In the genomic region with DNA sequence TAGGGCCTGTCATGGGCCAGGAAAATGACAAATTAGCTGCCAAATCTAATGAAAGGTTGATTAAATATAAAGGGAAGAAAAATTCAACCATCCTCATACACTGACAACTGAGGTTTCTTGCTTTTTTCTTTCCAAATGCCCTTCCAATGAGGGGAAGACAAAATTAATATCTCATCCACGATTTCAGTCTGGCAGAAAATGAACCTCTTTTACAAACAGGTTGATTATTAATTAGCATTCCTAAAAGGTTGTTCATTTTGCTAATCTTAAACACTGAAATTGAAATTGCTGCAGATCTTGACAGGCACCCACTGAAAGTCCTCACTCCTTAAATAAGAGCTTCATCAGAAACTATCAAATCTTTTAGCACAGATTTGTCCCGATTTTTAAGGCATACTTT, we compare ENCODE assay signal across 31 cellular contexts. TPM values are rescaled to one million over a fixed set of nuclear protein-coding genes. Genes with fewer than 3 reads are reported as not detected.
"Had no signal": no experiment of that assay in that cellular context is flagged by ENCODE, and none has a peak within 500 bp of the region (broad histone marks: within the 10 kb centered on the region; RNA-seq: fewer than 3 reads in every experiment).

No MANE protein-coding gene starts in this region.

- ATAC-seq: activated CD4-positive, alpha-beta T cell treated with anti-CD3 and anti-CD28 coated beads for 36 hours; activated CD8-positive, alpha-beta memory T cell treated with anti-CD3 and anti-CD28 coated beads, Interleukin-2, amount 10 ng/mL, durations not matched to agents 7 days and 5 days; activated CD8-positive, alpha-beta T cell treated with anti-CD3 and anti-CD28 coated beads, Interleukin-2, amount 10 ng/mL, durations not matched to agents 7 days and 5 days; activated naive CD8-positive, alpha-beta T cell treated with anti-CD3 and anti-CD28 coated beads, Interleukin-2, amount 50 U/mL, for 24 hours; gastrocnemius medialis had no signal

- H3K4me3 ChIP-seq: adrenal gland, coronary artery, dorsolateral prefrontal cortex, esophagus muscularis mucosa, gastrocnemius medialis had no signal

- H3K36me3 ChIP-seq: adrenal gland, esophagus muscularis mucosa, gastrocnemius medialis had no signal

- H3K9me3 ChIP-seq: adrenal gland, esophagus muscularis mucosa, gastrocnemius medialis had no signal

- H3K27ac ChIP-seq: adrenal gland, coronary artery, dorsolateral prefrontal cortex, esophagus muscularis mucosa, foreskin keratinocyte, gastrocnemius medialis had no signal

- DNase-seq: activated CD4-positive, alpha-beta memory T cell treated with anti-CD3 and anti-CD28 coated beads for 36 hours; activated CD4-positive, alpha-beta T cell treated with anti-CD3 and anti-CD28 coated beads for 36 hours; activated CD4-positive, alpha-beta T cell treated with anti-CD3 and anti-CD28 coated beads, Interleukin-2, amount 10 ng/mL, durations not matched to agents 24 days and 14 days; activated CD4-positive, CD25-positive, alpha-beta regulatory T cell; activated CD4-positive, CD25-positive, alpha-beta regulatory T cell treated with anti-CD3 and anti-CD28 coated beads, Interleukin-2, amount 50 U/mL, for 72 hours; activated CD8-positive, alpha-beta memory T cell treated with anti-CD3 and anti-CD28 coated beads, Interleukin-2, amount 10 ng/mL, durations not matched to agents 7 days and 5 days; activated CD8-positive, alpha-beta memory T cell treated with anti-CD3 and anti-CD28 coated beads, Interleukin-2, amount 50 U/mL, for 4 hours; activated CD8-positive, alpha-beta T cell treated with anti-CD3 and anti-CD28 coated beads, Interleukin-2, amount 10 ng/mL, durations not matched to agents 7 days and 5 days; activated effector memory CD4-positive, alpha-beta T cell treated with anti-CD3 and anti-CD28 coated beads, Interleukin-2, amount 50 U/mL, for 16 hours; activated naive CD4-positive, alpha-beta T cell treated with anti-CD3 and anti-CD28 coated beads for 36 hours; activated naive CD8-positive, alpha-beta T cell treated with anti-CD3 and anti-CD28 coated beads for 36 hours; activated naive CD8-positive, alpha-beta T cell treated with anti-CD3 and anti-CD28 coated beads, Interleukin-2, amount 50 U/mL, for 24 hours; activated T-cell treated with anti-CD3 and anti-CD28 coated beads, Interleukin-2, amount 50 U/mL, for 1 hour; activated T-cell treated with anti-CD3 and anti-CD28 coated beads, Interleukin-2, amount 50 U/mL, for 48 hours; adrenal gland; amygdala; aorta; dorsolateral prefrontal cortex; effector memory CD4-positive, alpha-beta T cell; endodermal cell; erythroblast; gastrocnemius medialis; T-helper 2 cell had no signal

- H3K27me3 ChIP-seq: adrenal gland, dorsolateral prefrontal cortex, esophagus muscularis mucosa, foreskin keratinocyte, gastrocnemius medialis had no signal

- H3K4me1 ChIP-seq: adrenal gland, esophagus muscularis mucosa, foreskin keratinocyte, gastrocnemius medialis had no signal

RNA-seq across cellular contexts. Expression of a gene that starts 45.5 kb away (rescaled TPM):
- total RNA-seq: activated CD4-positive, alpha-beta memory T cell treated with anti-CD3 and anti-CD28 coated beads for 36 hours; activated CD4-positive, alpha-beta T cell treated with anti-CD3 and anti-CD28 coated beads for 36 hours; activated CD4-positive, alpha-beta T cell treated with anti-CD3 and anti-CD28 coated beads, Interleukin-2, amount 10 ng/mL, durations not matched to agents 24 days and 14 days; activated CD8-positive, alpha-beta memory T cell treated with anti-CD3 and anti-CD28 coated beads for 36 hours; activated CD8-positive, alpha-beta memory T cell treated with anti-CD3 and anti-CD28 coated beads, Interleukin-2, amount 10 ng/mL, durations not matched to agents 7 days and 5 days; activated CD8-positive, alpha-beta T cell treated with anti-CD3 and anti-CD28 coated beads, Interleukin-2, amount 10 ng/mL, durations not matched to agents 7 days and 5 days; activated naive CD4-positive, alpha-beta T cell treated with anti-CD3 and anti-CD28 coated beads for 36 hours; activated naive CD8-positive, alpha-beta T cell treated with anti-CD3 and anti-CD28 coated beads for 36 hours; activated T-helper 1 cell treated with anti-CD3 and anti-CD28 coated beads, Interleukin-12 subunit alpha, Interleukin-12 subunit beta, Interleukin-2, Interleukin-4 antibody, amounts not matched to agents 30 ng/mL and 10 ng/mL and 1 ng/mL, durations not matched to agents 14 hours and 24 hours and 36 hours; activated T-helper 2 cell treated with anti-CD3 and anti-CD28 coated beads, Interferon-gamma antibody, Interleukin-2, Interleukin-4, amounts not matched to agents 10 μg/mL and 5 μg/mL and 100 μg/mL, durations not matched to agents 14 hours and 24 hours and 36 hours; adrenal gland; aorta; cardiac septum; foreskin keratinocyte; gastrocnemius medialis; T-helper 1 cell treated with Interleukin-12 subunit alpha and Interleukin-12 subunit beta and Interleukin-4 antibody, amounts not matched to agents 30 ng/mL and 1 ng/mL, for 36 hours had no signal
- polyA plus RNA-seq: adrenal gland, aorta, foreskin keratinocyte had no signal
